ENCODE assay signal across 23 cellular contexts in genomic region chr22:30598986-30599385, GRCh38. TPM values are rescaled to one million over a fixed set of nuclear protein-coding genes. Genes with fewer than 3 reads are reported as not detected.
"Had no signal": no experiment of that assay in that cellular context is flagged by ENCODE, and none has a peak within 500 bp of the region (broad histone marks: within the 10 kb centered on the region; RNA-seq: fewer than 3 reads in every experiment).

No MANE protein-coding gene starts in this region.

- H3K9ac ChIP-seq: neural progenitor cell had no signal

- H3K36me3 ChIP-seq: esophagus muscularis mucosa, neural progenitor cell, prostate gland, right atrium auricular region, suprapubic skin, transverse colon, vagina had no signal

- H3K4me2 ChIP-seq: neural progenitor cell had no signal

- DNase-seq: dermis blood vessel endothelial cell; effector memory CD4-positive, alpha-beta T cell; hypothalamus; immature natural killer cell; kidney; mucosa of descending colon; naive B cell; stimulated activated CD4-positive, alpha-beta T cell treated with anti-CD3 and anti-CD28 coated beads, Interleukin-15, amount 100 ng/mL, for 24 hours; stimulated activated CD4-positive, alpha-beta T cell treated with anti-CD3 and anti-CD28 coated beads, Interleukin-2, amount 100 ng/mL, for 48 hours; stimulated activated naive B cell treated with anti-CD40 and anti-IgM and Interleukin-4, amounts not matched to agents 10 μg/mL and 1 μg/mL and 100 μg/mL, for 72 hours; stimulated activated naive CD8-positive, alpha-beta T cell treated with anti-CD3 and anti-CD28 coated beads, Interleukin-15, amount 100 ng/mL, for 72 hours; transverse colon had no signal

- H2AFZ ChIP-seq: neural progenitor cell had no signal

- H3K4me1 ChIP-seq: esophagus muscularis mucosa, neural progenitor cell, prostate gland, right atrium auricular region, suprapubic skin, vagina had no signal

- H3K27ac ChIP-seq: coronary artery, esophagus muscularis mucosa, neural progenitor cell, prostate gland, right atrium auricular region, skin epidermis, suprapubic skin, transverse colon, vagina had no signal

- H3K9me3 ChIP-seq: esophagus muscularis mucosa, mucosa of descending colon, prostate gland, right atrium auricular region, suprapubic skin, transverse colon, vagina had no signal

- H3K4me3 ChIP-seq: coronary artery, esophagus muscularis mucosa, lung, mucosa of descending colon, neural progenitor cell, prostate gland, right atrium auricular region, skin epidermis, suprapubic skin, transverse colon, vagina had no signal

- H3K27me3 ChIP-seq: right atrium auricular region, suprapubic skin, transverse colon, vagina had no signal

RNA-seq across cellular contexts. Expression of gene GAL3ST1, which starts 24.5 kb away (rescaled TPM):
- total RNA-seq: endothelial cell of umbilical vein; natural killer cell treated with Interleukin-12 subunit alpha and Interleukin-12 subunit beta and Interleukin-15 and Interleukin-18, amount 100 ng/mL, for 72 hours; vagina had no signal
- polyA plus RNA-seq: endothelial cell of umbilical vein, immature natural killer cell had no signal

RNA-seq across cellular contexts. Expression of gene SEC14L6, which starts 52.4 kb away (rescaled TPM):
- total RNA-seq: natural killer cell treated with Interleukin-12 subunit alpha and Interleukin-12 subunit beta and Interleukin-15 and Interleukin-18, amount 100 ng/mL, for 72 hours; vagina had no signal
